In genomic region chr7:27073066-27073465, GRCh38 we compare ENCODE assay signal across 24 cellular contexts. TPM values are rescaled to one million over a fixed set of nuclear protein-coding genes. Genes with fewer than 3 reads are reported as not detected.
DNase-seq lines count a peak whose midpoint lies in the region; ATAC-seq, FAIRE-seq and TF ChIP-seq lines count a peak whose summit lies in the region.
"Had no signal": no experiment of that assay in that cellular context is flagged by ENCODE, and none has a peak within 500 bp of the region (broad histone marks: within the 10 kb centered on the region; RNA-seq: fewer than 3 reads in every experiment).

No MANE protein-coding gene starts in this region.

- H3K27ac ChIP-seq in coronary artery, result no peak overlapping the region
- H3K27ac ChIP-seq: foreskin keratinocyte, right atrium auricular region, testis had no signal

- no peak overlapping the region for H3K4me3 ChIP-seq in coronary artery
- H3K4me3 ChIP-seq: right atrium auricular region, testis had no signal

- peak; percentile 12 to 29 for DNase-seq in AML-193 (lab: John Stamatoyannopoulos, UW)
- DNase-seq in Daoy (ENCODE audit: low read depth), result peak; percentile 37
- DNase-seq in NCI-H1105 (lab: John Stamatoyannopoulos, UW), result peak; percentile 48
- peak; percentile 33 for DNase-seq in RCC 7860 (ENCODE audit: low spot score)
- DNase-seq in activated effector memory CD4-positive, alpha-beta T cell treated with anti-CD3 and anti-CD28 coated beads, Interleukin-2, amount 50 U/mL, for 16 hours, result no peak
- DNase-seq in coronary artery (ENCODE audit: low spot score), result no peak
- no peak for DNase-seq in AG08395 (ENCODE audit: low spot score)
- DNase-seq: activated CD4-positive, alpha-beta memory T cell treated with anti-CD3 and anti-CD28 coated beads, Interleukin-2, amount 10 ng/mL, durations not matched to agents 7 days and 5 days; activated naive CD4-positive, alpha-beta T cell; aorta; CD8-positive, alpha-beta memory T cell; central memory CD4-positive, alpha-beta T cell; foreskin keratinocyte; H9; hippocampal formation; islet precursor cell; MM.1S; T-cell; testis had no signal

- no peak for TF ChIP-seq CTCF in coronary artery (IDR thresholded peaks at IDR 0.05)

- no peak for ATAC-seq in HG02610 (IDR thresholded peaks at IDR 0.05; ENCODE audit: unreplicated experiment)
- ATAC-seq: foreskin keratinocyte; Right ventricle myocardium inferior; stimulated activated memory B cell treated with anti-CD40 and anti-IgM and Interleukin-4, amounts not matched to agents 10 μg/mL and 1 μg/mL and 100 μg/mL, for 72 hours; T-cell had no signal

- peak; percentile 76 for FAIRE-seq in RCC 7860 (lab: Jason Lieb, UNC)

RNA-seq across cellular contexts. Expression of gene HOXA1, which starts 22.7 kb away (rescaled TPM):
- total RNA-seq in Daoy (2014; rRNA removed; shearing (Covaris generic)), result 5.5 and 6.4 TPM in 2 replicates
- total RNA-seq: H9, Right ventricle myocardium inferior had no signal

RNA-seq across cellular contexts. Expression of gene HOXA2, which starts 29.4 kb away (rescaled TPM):
- total RNA-seq in Daoy (2014; rRNA removed; shearing (Covaris generic)), result 11.4 and 12.1 TPM in 2 replicates
- total RNA-seq: activated CD4-positive, alpha-beta memory T cell treated with anti-CD3 and anti-CD28 coated beads, Interleukin-2, amount 10 ng/mL, durations not matched to agents 7 days and 5 days; CD8-positive, alpha-beta memory T cell; G401; H9; T-cell had no signal

RNA-seq across cellular contexts. Expression of gene HOXA4, which starts 57.5 kb away (rescaled TPM):
- total RNA-seq in Daoy (2014; rRNA removed; shearing (Covaris generic)), result 4.1 and 6.7 TPM in 2 replicates
- total RNA-seq: G401, H9 had no signal

Comparison
In these comparisons a context has a peak if more than half of its experiments do, and no peak if none do; other contexts are left out.
1. DNase-seq: peak in AML-193 (2 of 2), Daoy (single experiment), NCI-H1105 (single experiment) and RCC 7860 (single experiment); none in activated effector memory CD4-positive, alpha-beta T cell treated with anti-CD3 and anti-CD28 coated beads, Interleukin-2, amount 50 U/mL, for 16 hours (single experiment), coronary artery (single experiment) and AG08395 (single experiment).